ENCODE assay signal across 1 cellular context in the genomic region with DNA sequence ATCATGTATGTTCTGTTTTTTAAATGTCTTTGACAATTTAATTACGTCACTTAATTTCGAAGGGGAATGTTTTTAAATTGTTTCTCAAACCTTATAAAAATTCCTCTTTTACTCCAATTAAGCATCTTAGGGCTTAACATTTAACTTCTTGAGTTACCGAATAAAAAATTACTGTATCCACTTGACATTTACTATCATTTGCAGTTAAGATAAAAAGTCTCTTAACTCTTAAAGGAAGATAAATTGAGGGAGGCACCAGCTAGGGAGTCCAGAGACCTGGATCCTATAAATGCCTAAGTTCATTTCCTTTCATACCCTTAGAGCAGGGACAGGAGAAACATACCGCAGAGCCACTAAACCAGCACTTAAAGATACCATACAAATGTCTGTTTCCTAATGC.
TF ChIP-seq lines count a peak whose summit lies in the region.

No MANE protein-coding gene starts in this region.

TF ChIP-seq in HEK293, 187 proteins besides CTCF, POLR2A, EP300 and RAD21 (continued from another document and continues in another):
- TF ChIP-seq, protein P1, sequence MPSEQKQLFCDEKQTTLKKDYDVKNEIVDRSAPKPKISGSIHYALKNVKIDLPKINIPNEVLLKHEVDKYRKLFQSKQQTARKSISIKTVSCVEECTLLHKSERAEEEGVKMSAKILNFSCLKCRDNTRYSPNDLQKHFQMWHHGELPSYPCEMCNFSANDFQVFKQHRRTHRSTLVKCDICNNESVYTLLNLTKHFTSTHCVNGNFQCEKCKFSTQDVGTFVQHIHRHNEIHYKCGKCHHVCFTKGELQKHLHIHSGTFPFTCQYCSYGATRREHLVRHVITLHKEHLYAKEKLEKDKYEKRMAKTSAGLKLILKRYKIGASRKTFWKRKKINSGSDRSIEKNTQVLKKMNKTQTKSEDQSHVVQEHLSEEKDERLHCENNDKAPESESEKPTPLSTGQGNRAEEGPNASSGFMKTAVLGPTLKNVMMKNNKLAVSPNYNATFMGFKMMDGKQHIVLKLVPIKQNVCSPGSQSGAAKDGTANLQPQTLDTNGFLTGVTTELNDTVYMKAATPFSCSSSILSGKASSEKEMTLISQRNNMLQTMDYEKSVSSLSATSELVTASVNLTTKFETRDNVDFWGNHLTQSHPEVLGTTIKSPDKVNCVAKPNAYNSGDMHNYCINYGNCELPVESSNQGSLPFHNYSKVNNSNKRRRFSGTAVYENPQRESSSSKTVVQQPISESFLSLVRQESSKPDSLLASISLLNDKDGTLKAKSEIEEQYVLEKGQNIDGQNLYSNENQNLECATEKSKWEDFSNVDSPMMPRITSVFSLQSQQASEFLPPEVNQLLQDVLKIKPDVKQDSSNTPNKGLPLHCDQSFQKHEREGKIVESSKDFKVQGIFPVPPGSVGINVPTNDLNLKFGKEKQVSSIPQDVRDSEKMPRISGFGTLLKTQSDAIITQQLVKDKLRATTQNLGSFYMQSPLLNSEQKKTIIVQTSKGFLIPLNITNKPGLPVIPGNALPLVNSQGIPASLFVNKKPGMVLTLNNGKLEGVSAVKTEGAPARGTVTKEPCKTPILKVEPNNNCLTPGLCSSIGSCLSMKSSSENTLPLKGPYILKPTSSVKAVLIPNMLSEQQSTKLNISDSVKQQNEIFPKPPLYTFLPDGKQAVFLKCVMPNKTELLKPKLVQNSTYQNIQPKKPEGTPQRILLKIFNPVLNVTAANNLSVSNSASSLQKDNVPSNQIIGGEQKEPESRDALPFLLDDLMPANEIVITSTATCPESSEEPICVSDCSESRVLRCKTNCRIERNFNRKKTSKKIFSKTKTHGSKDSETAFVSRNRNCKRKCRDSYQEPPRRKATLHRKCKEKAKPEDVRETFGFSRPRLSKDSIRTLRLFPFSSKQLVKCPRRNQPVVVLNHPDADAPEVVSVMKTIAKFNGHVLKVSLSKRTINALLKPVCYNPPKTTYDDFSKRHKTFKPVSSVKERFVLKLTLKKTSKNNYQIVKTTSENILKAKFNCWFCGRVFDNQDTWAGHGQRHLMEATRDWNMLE (tag by site-specific recombination; conservative IDR thresholded peaks at IDR 0.05; ENCODE audit: low read depth): 0 out of 2 replicates have a peak, but pooled peaks have one; percentile 15
- TF ChIP-seq, protein P2, sequence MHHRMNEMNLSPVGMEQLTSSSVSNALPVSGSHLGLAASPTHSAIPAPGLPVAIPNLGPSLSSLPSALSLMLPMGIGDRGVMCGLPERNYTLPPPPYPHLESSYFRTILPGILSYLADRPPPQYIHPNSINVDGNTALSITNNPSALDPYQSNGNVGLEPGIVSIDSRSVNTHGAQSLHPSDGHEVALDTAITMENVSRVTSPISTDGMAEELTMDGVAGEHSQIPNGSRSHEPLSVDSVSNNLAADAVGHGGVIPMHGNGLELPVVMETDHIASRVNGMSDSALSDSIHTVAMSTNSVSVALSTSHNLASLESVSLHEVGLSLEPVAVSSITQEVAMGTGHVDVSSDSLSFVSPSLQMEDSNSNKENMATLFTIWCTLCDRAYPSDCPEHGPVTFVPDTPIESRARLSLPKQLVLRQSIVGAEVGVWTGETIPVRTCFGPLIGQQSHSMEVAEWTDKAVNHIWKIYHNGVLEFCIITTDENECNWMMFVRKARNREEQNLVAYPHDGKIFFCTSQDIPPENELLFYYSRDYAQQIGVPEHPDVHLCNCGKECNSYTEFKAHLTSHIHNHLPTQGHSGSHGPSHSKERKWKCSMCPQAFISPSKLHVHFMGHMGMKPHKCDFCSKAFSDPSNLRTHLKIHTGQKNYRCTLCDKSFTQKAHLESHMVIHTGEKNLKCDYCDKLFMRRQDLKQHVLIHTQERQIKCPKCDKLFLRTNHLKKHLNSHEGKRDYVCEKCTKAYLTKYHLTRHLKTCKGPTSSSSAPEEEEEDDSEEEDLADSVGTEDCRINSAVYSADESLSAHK (tag by site-specific recombination; IDR thresholded peaks at IDR 0.05): peak; percentile 74
- TF ChIP-seq, protein P3, sequence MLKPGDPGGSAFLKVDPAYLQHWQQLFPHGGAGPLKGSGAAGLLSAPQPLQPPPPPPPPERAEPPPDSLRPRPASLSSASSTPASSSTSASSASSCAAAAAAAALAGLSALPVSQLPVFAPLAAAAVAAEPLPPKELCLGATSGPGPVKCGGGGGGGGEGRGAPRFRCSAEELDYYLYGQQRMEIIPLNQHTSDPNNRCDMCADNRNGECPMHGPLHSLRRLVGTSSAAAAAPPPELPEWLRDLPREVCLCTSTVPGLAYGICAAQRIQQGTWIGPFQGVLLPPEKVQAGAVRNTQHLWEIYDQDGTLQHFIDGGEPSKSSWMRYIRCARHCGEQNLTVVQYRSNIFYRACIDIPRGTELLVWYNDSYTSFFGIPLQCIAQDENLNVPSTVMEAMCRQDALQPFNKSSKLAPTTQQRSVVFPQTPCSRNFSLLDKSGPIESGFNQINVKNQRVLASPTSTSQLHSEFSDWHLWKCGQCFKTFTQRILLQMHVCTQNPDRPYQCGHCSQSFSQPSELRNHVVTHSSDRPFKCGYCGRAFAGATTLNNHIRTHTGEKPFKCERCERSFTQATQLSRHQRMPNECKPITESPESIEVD (tag by site-specific recombination; IDR thresholded peaks at IDR 0.05): peak; percentile 95
- TF ChIP-seq ZSCAN30 (tag by site-specific recombination; IDR thresholded peaks at IDR 0.05) (peak; percentile 81), SP3 (tag by site-specific recombination; IDR thresholded peaks at IDR 0.05) (no peak), KLF10 (tag by site-specific recombination; IDR thresholded peaks at IDR 0.05) (peak; percentile 57), ZNF600 (tag by site-specific recombination; IDR thresholded peaks at IDR 0.05) (no peak), ZNF529 (tag by site-specific recombination; IDR thresholded peaks at IDR 0.05; ENCODE audit: insufficient replicate concordance) (no peak), OVOL3 (tag by site-specific recombination; IDR thresholded peaks at IDR 0.05) (peak; percentile 51; the same call in 1 of the 2 replicates), TRIM28 (IDR thresholded peaks at IDR 0.05; ENCODE audit: borderline replicate concordance, low read length) (0 out of 2 replicates have a peak, but pooled peaks have one; percentile 37), ZNF792 (tag by site-specific recombination; IDR thresholded peaks at IDR 0.05) (no peak), ZNF223 (tag by site-specific recombination; IDR thresholded peaks at IDR 0.05) (no peak), GLIS1 (tag by site-specific recombination; IDR thresholded peaks at IDR 0.05) (peak; percentile 15; the same call in 1 of the 2 replicates), ZNF843 (tag by site-specific recombination; IDR thresholded peaks at IDR 0.05) (peak; percentile 96), FEZF1 (tag by site-specific recombination; IDR thresholded peaks at IDR 0.05) (peak; percentile 87), ZNF610 (tag by site-specific recombination; IDR thresholded peaks at IDR 0.05; ENCODE audit: borderline replicate concordance) (peak; percentile 32; the same call in 1 of the 2 replicates), ZBTB8A (tag by site-specific recombination; IDR thresholded peaks at IDR 0.05) (peak; percentile 20; the same call in 1 of the 2 replicates), ZNF561 (tag by site-specific recombination; IDR thresholded peaks at IDR 0.05; ENCODE audit: borderline replicate concordance) (peak; percentile 73; the same call in 1 of the 2 replicates), KLF16 (tag by site-specific recombination; IDR thresholded peaks at IDR 0.05) (peak; percentile 48; the same call in 1 of the 2 replicates), ZFP37 (tag by site-specific recombination; IDR thresholded peaks at IDR 0.05) (no peak), ZNF664 (tag by site-specific recombination; IDR thresholded peaks at IDR 0.05) (no peak), ZBTB17 (tag by site-specific recombination; IDR thresholded peaks at IDR 0.05) (peak; percentile 35; the same call in 1 of the 2 replicates), HOXC10 (CRISPR knock-in tag; IDR thresholded peaks at IDR 0.05) (no peak), ZNF596 (tag by site-specific recombination; IDR thresholded peaks at IDR 0.05) (0 out of 2 replicates have a peak, but pooled peaks have one; percentile 38), ZNF274 (IDR thresholded peaks at IDR 0.05; ENCODE audit: low read length) (no peak), ZNF274 (tag by site-specific recombination; IDR thresholded peaks at IDR 0.05; ENCODE audit: borderline replicate concordance) (no peak), SALL2 (tag by site-specific recombination; IDR thresholded peaks at IDR 0.05; ENCODE audit: borderline replicate concordance) (no peak)
- TF ChIP-seq, protein P4, sequence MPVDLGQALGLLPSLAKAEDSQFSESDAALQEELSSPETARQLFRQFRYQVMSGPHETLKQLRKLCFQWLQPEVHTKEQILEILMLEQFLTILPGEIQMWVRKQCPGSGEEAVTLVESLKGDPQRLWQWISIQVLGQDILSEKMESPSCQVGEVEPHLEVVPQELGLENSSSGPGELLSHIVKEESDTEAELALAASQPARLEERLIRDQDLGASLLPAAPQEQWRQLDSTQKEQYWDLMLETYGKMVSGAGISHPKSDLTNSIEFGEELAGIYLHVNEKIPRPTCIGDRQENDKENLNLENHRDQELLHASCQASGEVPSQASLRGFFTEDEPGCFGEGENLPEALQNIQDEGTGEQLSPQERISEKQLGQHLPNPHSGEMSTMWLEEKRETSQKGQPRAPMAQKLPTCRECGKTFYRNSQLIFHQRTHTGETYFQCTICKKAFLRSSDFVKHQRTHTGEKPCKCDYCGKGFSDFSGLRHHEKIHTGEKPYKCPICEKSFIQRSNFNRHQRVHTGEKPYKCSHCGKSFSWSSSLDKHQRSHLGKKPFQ (tag by site-specific recombination; IDR thresholded peaks at IDR 0.05): peak; percentile 64
- TF ChIP-seq, protein P5, sequence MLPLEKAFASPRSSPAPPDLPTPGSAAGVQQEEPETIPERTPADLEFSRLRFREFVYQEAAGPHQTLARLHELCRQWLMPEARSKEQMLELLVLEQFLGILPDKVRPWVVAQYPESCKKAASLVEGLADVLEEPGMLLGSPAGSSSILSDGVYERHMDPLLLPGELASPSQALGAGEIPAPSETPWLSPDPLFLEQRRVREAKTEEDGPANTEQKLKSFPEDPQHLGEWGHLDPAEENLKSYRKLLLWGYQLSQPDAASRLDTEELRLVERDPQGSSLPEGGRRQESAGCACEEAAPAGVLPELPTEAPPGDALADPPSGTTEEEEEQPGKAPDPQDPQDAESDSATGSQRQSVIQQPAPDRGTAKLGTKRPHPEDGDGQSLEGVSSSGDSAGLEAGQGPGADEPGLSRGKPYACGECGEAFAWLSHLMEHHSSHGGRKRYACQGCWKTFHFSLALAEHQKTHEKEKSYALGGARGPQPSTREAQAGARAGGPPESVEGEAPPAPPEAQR (tag by site-specific recombination; IDR thresholded peaks at IDR 0.05): no peak
- TF ChIP-seq, protein P6, sequence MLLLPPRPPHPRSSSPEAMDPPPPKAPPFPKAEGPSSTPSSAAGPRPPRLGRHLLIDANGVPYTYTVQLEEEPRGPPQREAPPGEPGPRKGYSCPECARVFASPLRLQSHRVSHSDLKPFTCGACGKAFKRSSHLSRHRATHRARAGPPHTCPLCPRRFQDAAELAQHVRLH (tag by site-specific recombination; IDR thresholded peaks at IDR 0.05): peak; percentile 75
- TF ChIP-seq, protein P7, sequence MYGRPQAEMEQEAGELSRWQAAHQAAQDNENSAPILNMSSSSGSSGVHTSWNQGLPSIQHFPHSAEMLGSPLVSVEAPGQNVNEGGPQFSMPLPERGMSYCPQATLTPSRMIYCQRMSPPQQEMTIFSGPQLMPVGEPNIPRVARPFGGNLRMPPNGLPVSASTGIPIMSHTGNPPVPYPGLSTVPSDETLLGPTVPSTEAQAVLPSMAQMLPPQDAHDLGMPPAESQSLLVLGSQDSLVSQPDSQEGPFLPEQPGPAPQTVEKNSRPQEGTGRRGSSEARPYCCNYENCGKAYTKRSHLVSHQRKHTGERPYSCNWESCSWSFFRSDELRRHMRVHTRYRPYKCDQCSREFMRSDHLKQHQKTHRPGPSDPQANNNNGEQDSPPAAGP (tag by site-specific recombination; IDR thresholded peaks at IDR 0.05): no peak
- TF ChIP-seq, protein P8, sequence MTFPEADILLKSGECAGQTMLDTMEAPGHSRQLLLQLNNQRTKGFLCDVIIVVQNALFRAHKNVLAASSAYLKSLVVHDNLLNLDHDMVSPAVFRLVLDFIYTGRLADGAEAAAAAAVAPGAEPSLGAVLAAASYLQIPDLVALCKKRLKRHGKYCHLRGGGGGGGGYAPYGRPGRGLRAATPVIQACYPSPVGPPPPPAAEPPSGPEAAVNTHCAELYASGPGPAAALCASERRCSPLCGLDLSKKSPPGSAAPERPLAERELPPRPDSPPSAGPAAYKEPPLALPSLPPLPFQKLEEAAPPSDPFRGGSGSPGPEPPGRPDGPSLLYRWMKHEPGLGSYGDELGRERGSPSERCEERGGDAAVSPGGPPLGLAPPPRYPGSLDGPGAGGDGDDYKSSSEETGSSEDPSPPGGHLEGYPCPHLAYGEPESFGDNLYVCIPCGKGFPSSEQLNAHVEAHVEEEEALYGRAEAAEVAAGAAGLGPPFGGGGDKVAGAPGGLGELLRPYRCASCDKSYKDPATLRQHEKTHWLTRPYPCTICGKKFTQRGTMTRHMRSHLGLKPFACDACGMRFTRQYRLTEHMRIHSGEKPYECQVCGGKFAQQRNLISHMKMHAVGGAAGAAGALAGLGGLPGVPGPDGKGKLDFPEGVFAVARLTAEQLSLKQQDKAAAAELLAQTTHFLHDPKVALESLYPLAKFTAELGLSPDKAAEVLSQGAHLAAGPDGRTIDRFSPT (tag by site-specific recombination; IDR thresholded peaks at IDR 0.05): peak; percentile 64; the same call in 1 of the 2 replicates
- TF ChIP-seq, protein P9, sequence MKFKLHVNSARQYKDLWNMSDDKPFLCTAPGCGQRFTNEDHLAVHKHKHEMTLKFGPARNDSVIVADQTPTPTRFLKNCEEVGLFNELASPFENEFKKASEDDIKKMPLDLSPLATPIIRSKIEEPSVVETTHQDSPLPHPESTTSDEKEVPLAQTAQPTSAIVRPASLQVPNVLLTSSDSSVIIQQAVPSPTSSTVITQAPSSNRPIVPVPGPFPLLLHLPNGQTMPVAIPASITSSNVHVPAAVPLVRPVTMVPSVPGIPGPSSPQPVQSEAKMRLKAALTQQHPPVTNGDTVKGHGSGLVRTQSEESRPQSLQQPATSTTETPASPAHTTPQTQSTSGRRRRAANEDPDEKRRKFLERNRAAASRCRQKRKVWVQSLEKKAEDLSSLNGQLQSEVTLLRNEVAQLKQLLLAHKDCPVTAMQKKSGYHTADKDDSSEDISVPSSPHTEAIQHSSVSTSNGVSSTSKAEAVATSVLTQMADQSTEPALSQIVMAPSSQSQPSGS (tag by site-specific recombination; IDR thresholded peaks at IDR 0.05; ENCODE audit: low read depth): peak; percentile 97
- TF ChIP-seq, protein P10, sequence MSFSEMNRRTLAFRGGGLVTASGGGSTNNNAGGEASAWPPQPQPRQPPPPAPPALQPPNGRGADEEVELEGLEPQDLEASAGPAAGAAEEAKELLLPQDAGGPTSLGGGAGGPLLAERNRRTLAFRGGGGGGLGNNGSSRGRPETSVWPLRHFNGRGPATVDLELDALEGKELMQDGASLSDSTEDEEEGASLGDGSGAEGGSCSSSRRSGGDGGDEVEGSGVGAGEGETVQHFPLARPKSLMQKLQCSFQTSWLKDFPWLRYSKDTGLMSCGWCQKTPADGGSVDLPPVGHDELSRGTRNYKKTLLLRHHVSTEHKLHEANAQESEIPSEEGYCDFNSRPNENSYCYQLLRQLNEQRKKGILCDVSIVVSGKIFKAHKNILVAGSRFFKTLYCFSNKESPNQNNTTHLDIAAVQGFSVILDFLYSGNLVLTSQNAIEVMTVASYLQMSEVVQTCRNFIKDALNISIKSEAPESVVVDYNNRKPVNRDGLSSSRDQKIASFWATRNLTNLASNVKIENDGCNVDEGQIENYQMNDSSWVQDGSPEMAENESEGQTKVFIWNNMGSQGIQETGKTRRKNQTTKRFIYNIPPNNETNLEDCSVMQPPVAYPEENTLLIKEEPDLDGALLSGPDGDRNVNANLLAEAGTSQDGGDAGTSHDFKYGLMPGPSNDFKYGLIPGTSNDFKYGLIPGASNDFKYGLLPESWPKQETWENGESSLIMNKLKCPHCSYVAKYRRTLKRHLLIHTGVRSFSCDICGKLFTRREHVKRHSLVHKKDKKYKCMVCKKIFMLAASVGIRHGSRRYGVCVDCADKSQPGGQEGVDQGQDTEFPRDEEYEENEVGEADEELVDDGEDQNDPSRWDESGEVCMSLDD (tag by site-specific recombination; IDR thresholded peaks at IDR 0.05): no peak
